In the genomic region with DNA sequence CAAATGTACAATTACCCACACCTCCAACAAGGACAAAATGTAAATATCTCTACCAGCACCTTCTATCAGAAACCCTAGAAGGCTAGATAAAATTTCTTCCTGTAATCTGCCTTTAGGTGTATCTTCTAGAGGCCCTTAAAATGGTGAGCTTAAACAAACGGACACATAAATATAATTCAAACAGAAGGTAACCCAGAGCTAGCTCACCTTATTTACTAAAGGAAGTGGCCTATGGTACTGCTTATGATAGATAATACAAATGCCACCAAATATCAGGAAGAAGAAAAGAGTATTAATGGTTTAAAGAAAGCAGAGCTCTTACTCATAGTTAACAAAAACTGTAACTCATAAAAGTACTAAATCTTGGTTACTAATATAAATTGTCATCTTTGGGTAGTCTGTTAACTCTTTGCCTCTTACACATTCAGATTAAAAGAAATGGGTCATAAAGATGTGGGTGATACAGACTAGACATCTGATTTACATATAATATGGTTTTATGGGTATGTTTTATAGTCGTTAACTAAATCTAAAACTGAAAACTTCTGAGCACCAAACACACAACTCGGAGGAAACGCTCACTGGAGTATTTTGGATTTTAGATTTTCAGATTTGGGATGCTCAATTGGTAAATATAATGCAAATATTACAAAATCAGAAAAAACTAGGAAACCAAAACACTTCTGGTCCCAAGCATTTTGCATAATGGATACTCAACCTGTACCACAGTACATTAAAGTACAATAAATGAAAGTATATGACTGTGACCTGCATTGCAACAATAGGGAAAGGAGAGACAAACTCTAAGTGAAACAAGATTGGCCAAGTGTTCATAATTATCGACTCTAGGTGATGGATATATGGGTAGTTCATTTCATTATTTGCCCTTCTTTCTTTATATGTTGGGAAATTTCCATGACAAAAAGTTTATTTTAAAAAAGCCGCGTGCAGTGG, we compare ENCODE assay signal across 19 cellular contexts. TPM values are rescaled to one million over a fixed set of nuclear protein-coding genes. Genes with fewer than 3 reads are reported as not detected.
DNase-seq lines count a peak whose midpoint lies in the region; ATAC-seq, FAIRE-seq and TF ChIP-seq lines count a peak whose summit lies in the region.
"Had no signal": no experiment of that assay in that cellular context is flagged by ENCODE, and none has a peak within 500 bp of the region (broad histone marks: within the 10 kb centered on the region; RNA-seq: fewer than 3 reads in every experiment).

No MANE protein-coding gene starts in this region.

- peaks cover under 1% of the 10 kb centered on the region for H3K9me1 ChIP-seq in K562 (ENCODE audit: control insufficient read depth, insufficient read depth, low read length)

- H3K27me3 ChIP-seq in K562 (ENCODE audit: control insufficient read depth in 2 of 2, insufficient read depth in 2 of 2, low read length in 2 of 2) (no peaks in the 10 kb centered on the region), small intestine (ENCODE audit: control insufficient read depth in 2 of 2, insufficient read depth in 2 of 2, low read length in 2 of 2) (no peaks in the 10 kb centered on the region)
- H3K27me3 ChIP-seq: SJCRH30 had no signal

- TF ChIP-seq EP300 in K562 (IDR thresholded peaks at IDR 0.05; ENCODE audit: low read length) = no peak

- peak overlapping the region; percentile 16; the same call in 1 of the 3 replicates for H3K27ac ChIP-seq in K562 (ENCODE audit: extremely low read depth, low read depth, low read length)
- no peak overlapping the region for H3K27ac ChIP-seq in small intestine (ENCODE audit: low read depth in 1 of 2, low read length in 1 of 2)
- H3K27ac ChIP-seq: GM23248, SJCRH30 had no signal

- 83% methylated on average over 7 of the region's 7 CpGs for WGBS in K562 (ENCODE audit: insufficient coverage, low coverage, missing lambda C conversion rate)
- 55 to 78% (median 67%) methylated on average over 7 of the region's 7 CpGs for WGBS in small intestine, 3 donors

- H3K4me3 ChIP-seq in K562 (no peak overlapping the region), small intestine (ENCODE audit: low read depth in 1 of 2, low read length in 2 of 2) (no peak overlapping the region)
- H3K4me3 ChIP-seq: GM23248, SJCRH30 had no signal

- no peak for TF ChIP-seq POLR2A in K562 (conservative IDR thresholded peaks at IDR 0.05)

- POLR2A ChIA-PET in K562 (lab: Yijun Ruan, JAX) = interaction anchor here (0.6 to 1.8 kb wide), 5 partner anchors 10 to 381 kb away, joined by 3 to 8 read pairs (median 5); no protein-coding TSS in a partner anchor

- in situ Hi-C loops in K562 (cut with MboI) = no loop called here

- TF ChIP-seq CTCF in K562 (IDR thresholded peaks at IDR 0.05 in 2 of 3, conservative IDR thresholded peaks at IDR 0.05 in 1 of 3; ENCODE audit: insufficient read depth in 2 of 3, low read depth in 1 of 3, low read length in 3 of 3) = no peak

- DNase-seq in DMS53 treated with DMSO at 0.1 percent for 48 hours (lab: John Stamatoyannopoulos, UW; ENCODE audit: unreplicated experiment) (peak; percentile 72), NCI-H2029 treated with DMSO at 0.1 percent for 48 hours (lab: John Stamatoyannopoulos, UW) (peak; percentile 100), K562 (ENCODE audit: extremely low read depth in 1 of 4, low spot score in 3 of 4) (no peak), small intestine (peak; percentile 31), activated gamma-delta T cell treated with Interleukin-2 at 50 U/mL for 16 hours (no peak)
- DNase-seq: ACHN, AML-193, COR-L47, DMS79, GM23248, HCEC 1CT, KG1, NCI-H1048, NCI-H1694, OCI-M1, SJCRH30, T-helper 2 cell had no signal

- no peak for TF ChIP-seq RAD21 in K562 (CRISPR knock-in tag; conservative IDR thresholded peaks at IDR 0.05 in 1 of 2, IDR thresholded peaks at IDR 0.05 in 1 of 2)

- ATAC-seq in K562 (no peak), HG03439 (IDR thresholded peaks at IDR 0.05; ENCODE audit: unreplicated experiment) (no peak), HG02588 (IDR thresholded peaks at IDR 0.05; ENCODE audit: unreplicated experiment) (no peak)

- BruUV-seq in K562 (replicated peaks; lab: Mats Ljungman, UMichigan) = no TSS peak

- FAIRE-seq in K562 (lab: Jason Lieb, UNC) = no peak
- FAIRE-seq in small intestine (lab: Jason Lieb, UNC) = no peak

- no peak overlapping the region for H3K9ac ChIP-seq in K562 (ENCODE audit: insufficient read depth in 1 of 2, low read depth in 2 of 2, low read length in 2 of 2)
- H3K9ac ChIP-seq: GM23248 had no signal

- peaks cover 72% of the 10 kb centered on the region for H3K36me3 ChIP-seq in K562 (ENCODE audit: control insufficient read depth, insufficient read depth, low read length)
- H3K36me3 ChIP-seq in small intestine (ENCODE audit: control insufficient read depth in 2 of 2, insufficient read depth in 2 of 2, low read length in 2 of 2) = no peaks in the 10 kb centered on the region

- intact Hi-C loops in K562 (cut with micrococcal nuclease) = no loop called here

- H3K79me2 ChIP-seq in K562 (ENCODE audit: control insufficient read depth, insufficient read depth, low read length) = peaks cover 96% of the 10 kb centered on the region

- H4K20me1 ChIP-seq in K562 (replicated peaks; ENCODE audit: control insufficient read depth, insufficient read depth, low read length) = peaks cover 5% of the 10 kb centered on the region

- CTCF ChIA-PET in K562 (lab: Yijun Ruan, JAX; ENCODE audit: low intra/inter-chr PET ratio) = no interaction called here

- H2AFZ ChIP-seq in K562 (ENCODE audit: low read depth, low read length) = no peak overlapping the region
- H2AFZ ChIP-seq: GM23248 had no signal

- H3K4me1 ChIP-seq in K562 (replicated peaks in 1 of 2; ENCODE audit: control insufficient read depth in 2 of 2, insufficient read depth in 2 of 2, low read length in 2 of 2) (peaks cover 0 to 3% of the 10 kb centered on the region in 2 experiments; a peak in 1 of 5 replicates), small intestine (ENCODE audit: control insufficient read depth in 2 of 2, insufficient read depth in 1 of 2, low read depth in 1 of 2, low read length in 1 of 2) (no peaks in the 10 kb centered on the region)
- H3K4me1 ChIP-seq: SJCRH30 had no signal

- H3K4me2 ChIP-seq in K562 (ENCODE audit: insufficient read depth, low read length) = no peak overlapping the region

- H3K9me3 ChIP-seq in K562 (replicated peaks; ENCODE audit: control insufficient read depth, insufficient read depth, low read depth, low read length) (no peaks in the 10 kb centered on the region), small intestine (ENCODE audit: control insufficient read depth, low read depth) (no peaks in the 10 kb centered on the region)
- H3K9me3 ChIP-seq: SJCRH30 had no signal

TF ChIP-seq in K562, 482 proteins besides CTCF, POLR2A, EP300 and RAD21:
- TF ChIP-seq NCOA2 (IDR thresholded peaks at IDR 0.05; ENCODE audit: partially characterized antibody in 2 of 2) = peak in 1 of 2 experiments; percentile 5
- TF ChIP-seq NR2F6 (CRISPR knock-in tag; IDR thresholded peaks at IDR 0.05) = no peak

RNA-seq across cellular contexts. Expression of a gene that starts 23.2 kb away (rescaled TPM):
- total RNA-seq in K562 (2011; cell fraction: chromatin; rRNA removed; ENCODE audit: low replicate concordance) = 76.0 and 139 TPM in 2 replicates
- 71.9 and 78.4 TPM in 2 replicates for total RNA-seq in K562 (2011; cell fraction: nucleolus; rRNA removed)
- total RNA-seq in K562 (2011; cell fraction: nucleoplasm; rRNA removed) = 85.4 and 109 TPM in 2 replicates
- total RNA-seq in K562 (2014; rRNA removed) (67.5 and 71.3 TPM in 2 replicates), K562 (2014; rRNA removed; fragmentation: Illumina TruSeq; extraction: Trizol) (84.0 and 103 TPM in 2 replicates), K562 (2015; rRNA removed; fragmentation: Illumina TruSeq; extraction: Trizol) (66.7 and 67.6 TPM in 2 replicates), K562 (2021) (57.5 and 58.4 TPM in 2 replicates)
- polyA plus RNA-seq in K562 (2011; rRNA removed) (87.3 and 88.3 TPM in 2 replicates), K562 (2014; fragmentation: Illumina TruSeq; extraction: Trizol) (75.1 and 76.5 TPM in 2 replicates), K562 (2014; fragmentation: Nextera tagmentation; extraction: Ambion mirVana) (10 to 100 TPM; 27.9 to 58.3 TPM), K562 (2014; rRNA removed) (66.4 and 72.1 TPM in 2 replicates), small intestine (10 to 100 TPM in 1 of 3 donors, 1 to 10 TPM in 2; 4.3 to 11.7 (median 6.9) TPM)
- 24.8 and 44.1 TPM in 2 replicates for polyA plus RNA-seq in K562 (2011; cell fraction: cytosol; rRNA removed)
- polyA plus RNA-seq in K562 (2011; cell fraction: nucleus; rRNA removed) = 69.2 and 92.0 TPM in 2 replicates
- polyA plus RNA-seq in K562 (2012) = 45.6 and 47.5 TPM in 2 replicates
- 103 and 116 TPM in 2 replicates for polyA minus RNA-seq in K562 (2011; rRNA and poly(A)+ RNA removed)
- 36.2 and 48.7 TPM in 2 replicates for polyA minus RNA-seq in K562 (2011; cell fraction: cytosol; rRNA and poly(A)+ RNA removed)
- polyA minus RNA-seq in K562 (2011; cell fraction: nucleus; rRNA and poly(A)+ RNA removed) = 78.8 and 98.3 TPM in 2 replicates

RNA-seq across cellular contexts. Expression of a gene that starts 41.6 kb away (rescaled TPM):
- 17.1 and 25.1 TPM in 2 replicates for total RNA-seq in K562 (2011; cell fraction: chromatin; rRNA removed; ENCODE audit: low replicate concordance)
- total RNA-seq in K562 (2011; cell fraction: nucleolus; rRNA removed) = 30.7 and 32.6 TPM in 2 replicates
- 27.3 and 29.5 TPM in 2 replicates for total RNA-seq in K562 (2011; cell fraction: nucleoplasm; rRNA removed)
- total RNA-seq in K562 (2014; rRNA removed) (18.8 and 22.5 TPM in 2 replicates), K562 (2014; rRNA removed; fragmentation: Illumina TruSeq; extraction: Trizol) (12.8 and 13.2 TPM in 2 replicates), K562 (2015; rRNA removed; fragmentation: Illumina TruSeq; extraction: Trizol) (3.8 and 4.3 TPM in 2 replicates), K562 (2021) (19.7 and 22.0 TPM in 2 replicates)
- polyA plus RNA-seq in K562 (2011; rRNA removed) (11.2 and 14.9 TPM in 2 replicates), K562 (2014; fragmentation: Illumina TruSeq; extraction: Trizol) (14.7 and 15.4 TPM in 2 replicates), K562 (2014; fragmentation: Nextera tagmentation; extraction: Ambion mirVana) (1 to 10 TPM; 3.5 to 4.0 TPM), K562 (2014; rRNA removed) (17.1 and 18.2 TPM in 2 replicates), small intestine (1 to 10 TPM; 3.5 to 9.0 (median 5.6) TPM)
- 12.4 and 15.8 TPM in 2 replicates for polyA plus RNA-seq in K562 (2011; cell fraction: cytosol; rRNA removed)
- polyA plus RNA-seq in K562 (2011; cell fraction: nucleus; rRNA removed) = 12.3 and 20.0 TPM in 2 replicates
- polyA plus RNA-seq in K562 (2012) = 6.2 and 30.6 TPM in 2 replicates
- polyA minus RNA-seq in K562 (2011; rRNA and poly(A)+ RNA removed) = 12.1 and 17.8 TPM in 2 replicates
- 6.6 and 8.7 TPM in 2 replicates for polyA minus RNA-seq in K562 (2011; cell fraction: cytosol; rRNA and poly(A)+ RNA removed)
- 15.6 and 34.1 TPM in 2 replicates for polyA minus RNA-seq in K562 (2011; cell fraction: nucleus; rRNA and poly(A)+ RNA removed)

Comparison
In these comparisons a context has a peak if more than half of its experiments do, and no peak if none do; other contexts are left out.
1. DNase-seq: peak in DMS53 treated with DMSO at 0.1 percent for 48 hours (single experiment), NCI-H2029 treated with DMSO at 0.1 percent for 48 hours (single experiment) and small intestine (single experiment); none in K562 (0 of 4) and activated gamma-delta T cell treated with Interleukin-2 at 50 U/mL for 16 hours (single experiment).